Comparison of ENCODE assay signal across 8 cellular contexts in genomic region chr13:30551194-30551593, GRCh38.
DNase-seq lines count a peak whose midpoint lies in the region; ATAC-seq and TF ChIP-seq lines count a peak whose summit lies in the region.

No MANE protein-coding gene starts in this region.

- H3K4me1 Mint-ChIP-seq in activated CD8-positive, alpha-beta T cell treated with anti-CD3 and anti-CD28 coated beads for 36 hours (ENCODE audit: low read depth): peaks cover 2% of the 10 kb centered on the region

- H3K27me3 Mint-ChIP-seq in activated CD8-positive, alpha-beta T cell treated with anti-CD3 and anti-CD28 coated beads for 36 hours: no peaks in the 10 kb centered on the region

- H3K9me3 Mint-ChIP-seq in activated CD8-positive, alpha-beta T cell treated with anti-CD3 and anti-CD28 coated beads for 36 hours: no peaks in the 10 kb centered on the region

- CTCF ChIA-PET in A673 (lab: Charles Lee): no interaction called here
- CTCF ChIA-PET in GM10248 (lab: Yijun Ruan, JAX): interaction anchor here (1.1 to 1.8 kb wide), 2 partner anchors 10 to 197 kb away, joined by 3 to 4 read pairs; no protein-coding TSS in a partner anchor
- CTCF ChIA-PET in activated CD8-positive, alpha-beta T cell treated with anti-CD3 and anti-CD28 coated beads for 36 hours (lab: Charles Lee): interaction anchor here (2.2 kb wide), 1 partner anchor 419 kb away, joined by 8 read pairs; no protein-coding TSS in a partner anchor

- no TSS peak for BruUV-seq in A673 (replicated peaks; lab: Mats Ljungman, UMichigan)

- no peak overlapping the region for H3K27ac Mint-ChIP-seq in activated CD8-positive, alpha-beta T cell treated with anti-CD3 and anti-CD28 coated beads for 36 hours

- no peak overlapping the region for H3K27ac ChIP-seq in A673 (ENCODE audit: low read depth, low read length, poor library complexity, severe bottlenecking)
- H3K27ac ChIP-seq in left lung: no peak overlapping the region

- no peaks in the 10 kb centered on the region for H3K36me3 Mint-ChIP-seq in activated CD8-positive, alpha-beta T cell treated with anti-CD3 and anti-CD28 coated beads for 36 hours (ENCODE audit: low read depth)

- POLR2A ChIA-PET in A673 (lab: Charles Lee; ENCODE audit: low non-redundant PET): no interaction called here
- POLR2A ChIA-PET in GM10248 (lab: Yijun Ruan, JAX): no interaction called here
- POLR2A ChIA-PET in activated CD8-positive, alpha-beta T cell treated with anti-CD3 and anti-CD28 coated beads for 36 hours (lab: Charles Lee): no interaction called here

- intact Hi-C loops in A673 (cut with micrococcal nuclease; ENCODE audit: unreplicated experiment): no loop called here
- intact Hi-C loops in activated CD8-positive, alpha-beta T cell treated with anti-CD3 and anti-CD28 coated beads for 36 hours (cut with micrococcal nuclease): no loop called here
- intact Hi-C loops in left lung (cut with DNase I): no loop called here

- H3K27me3 ChIP-seq in A673 (replicated peaks; ENCODE audit: insufficient read depth, low read depth, low read length, poor library complexity) (no peaks in the 10 kb centered on the region), left lung (no peaks in the 10 kb centered on the region)

- ATAC-seq in activated CD8-positive, alpha-beta T cell treated with anti-CD3 and anti-CD28 coated beads for 36 hours: peak; percentile 83
- ATAC-seq in left lung (peak; percentile 83), HG03039 (IDR thresholded peaks at IDR 0.05; ENCODE audit: unreplicated experiment) (no peak)

- no peaks in the 10 kb centered on the region for H3K9me3 ChIP-seq in A673 (ENCODE audit: low read depth, low read length, poor library complexity, severe bottlenecking)
- no peaks in the 10 kb centered on the region for H3K9me3 ChIP-seq in left lung

- DNase-seq in A673 (ENCODE audit: low spot score) (peak; percentile 56), GM10248 (ENCODE audit: extremely low spot score) (peak; percentile 45), LNCaP clone FGC (ENCODE audit: low read depth) (peak; percentile 51), left lung (no peak)
- DNase-seq in activated CD8-positive, alpha-beta T cell treated with anti-CD3 and anti-CD28 coated beads for 36 hours: no peak
- DNase-seq in effector CD4-positive, alpha-beta T cell: no peak
- no peak for DNase-seq in stimulated activated CD4-positive, alpha-beta T cell treated with anti-CD3 and anti-CD28 coated beads, Interleukin-15, amount 100 ng/mL, for 24 hours

- TF ChIP-seq CTCF in A673 (conservative IDR thresholded peaks at IDR 0.05; ENCODE audit: low read depth, low read length) (peak; percentile 56), GM10248 (IDR thresholded peaks at IDR 0.05; ENCODE audit: control extremely low read depth, extremely low read depth, low read depth, missing control alignments) (peak; percentile 23), LNCaP clone FGC (IDR thresholded peaks at IDR 0.05; ENCODE audit: control insufficient read depth, extremely low read depth, insufficient read depth) (peak; percentile 48), left lung (IDR thresholded peaks at IDR 0.05) (no peak)
- peak; percentile 39 for TF ChIP-seq CTCF in activated CD8-positive, alpha-beta T cell treated with anti-CD3 and anti-CD28 coated beads for 36 hours (IDR thresholded peaks at IDR 0.05)

- H3K4me1 ChIP-seq in A673 (ENCODE audit: insufficient read depth, low read length, poor library complexity, severe bottlenecking) (no peaks in the 10 kb centered on the region), left lung (no peaks in the 10 kb centered on the region)

- H3K4me3 ChIP-seq in A673 (ENCODE audit: low read depth, low read length, poor library complexity, severe bottlenecking): no peak overlapping the region
- no peak overlapping the region for H3K4me3 ChIP-seq in LNCaP clone FGC (ENCODE audit: low read depth, low read length)
- H3K4me3 ChIP-seq in left lung: no peak overlapping the region

- H3K4me3 Mint-ChIP-seq in activated CD8-positive, alpha-beta T cell treated with anti-CD3 and anti-CD28 coated beads for 36 hours: no peak overlapping the region

- H3K36me3 ChIP-seq in A673 (ENCODE audit: insufficient read depth, low read length, poor library complexity, severe bottlenecking) (no peaks in the 10 kb centered on the region), left lung (no peaks in the 10 kb centered on the region)

Comparison
In these comparisons a context has a peak if more than half of its experiments do, and no peak if none do; other contexts are left out.
1. DNase-seq: peak in A673 (single experiment), GM10248 (single experiment) and LNCaP clone FGC (single experiment); none in activated CD8-positive, alpha-beta T cell treated with anti-CD3 and anti-CD28 coated beads for 36 hours (single experiment), left lung (0 of 2), effector CD4-positive, alpha-beta T cell (single experiment) and stimulated activated CD4-positive, alpha-beta T cell treated with anti-CD3 and anti-CD28 coated beads, Interleukin-15, amount 100 ng/mL, for 24 hours (single experiment).
2. CTCF ChIP-seq: peak in A673 (single experiment), GM10248 (single experiment), LNCaP clone FGC (single experiment) and activated CD8-positive, alpha-beta T cell treated with anti-CD3 and anti-CD28 coated beads for 36 hours (single experiment); none in left lung (0 of 2).